Comparison of ENCODE assay signal across 26 cellular contexts in genomic region chr4:41879552-41879951, GRCh38.
"Had no signal": no experiment of that assay in that cellular context is flagged by ENCODE, and none has a peak within 500 bp of the region (broad histone marks: within the 10 kb centered on the region; RNA-seq: fewer than 3 reads in every experiment).

No MANE protein-coding gene starts in this region.

- H3K36me3 Mint-ChIP-seq: activated naive CD8-positive, alpha-beta T cell had no signal

- DNase-seq: activated CD4-positive, alpha-beta memory T cell treated with anti-CD3 and anti-CD28 coated beads, Interleukin-2, amount 10 ng/mL, durations not matched to agents 7 days and 5 days; activated CD4-positive, alpha-beta T cell treated with anti-CD3 and anti-CD28 coated beads for 4 hours; activated gamma-delta T cell; activated naive CD4-positive, alpha-beta T cell treated with anti-CD3 and anti-CD28 coated beads for 36 hours; activated T-cell treated with anti-CD3 and anti-CD28 coated beads for 4 hours; amygdala; brain microvascular endothelial cell; Karpas-422; NCI-H146; NCI-H1930; NCI-H2171; NCI-H226; NCI-H526; NCI-H774; NK-92 treated with Interleukin-12 subunit alpha and Interleukin-12 subunit beta, amount 100 ng/mL, for 24 hours; OCI-M1; RPMI8226; SJCRH30 had no signal

- H3K36me3 ChIP-seq: brain microvascular endothelial cell, cardiac muscle cell, SJCRH30 had no signal

- H3K4me3 Mint-ChIP-seq: activated CD4-positive, alpha-beta memory T cell treated with anti-CD3 and anti-CD28 coated beads, Interleukin-2, amount 10 ng/mL, durations not matched to agents 7 days and 5 days; activated naive CD4-positive, alpha-beta T cell treated with anti-CD3 and anti-CD28 coated beads for 36 hours; activated naive CD8-positive, alpha-beta T cell; activated T-helper 17 cell treated with anti-CD3 and anti-CD28 coated beads, Interleukin-2, amount 50 U/mL, for 72 hours; T-helper 1 cell treated with Interleukin-12 subunit alpha and Interleukin-12 subunit beta and Interleukin-4 antibody, amounts not matched to agents 30 μg/mL and 1 μg/mL, for 36 hours had no signal

- H3K27me3 ChIP-seq: SJCRH30 had no signal

- H3K9me3 Mint-ChIP-seq: activated CD4-positive, alpha-beta memory T cell treated with anti-CD3 and anti-CD28 coated beads, Interleukin-2, amount 10 ng/mL, durations not matched to agents 7 days and 5 days; activated naive CD4-positive, alpha-beta T cell treated with anti-CD3 and anti-CD28 coated beads for 36 hours; activated T-helper 17 cell treated with anti-CD3 and anti-CD28 coated beads, Interleukin-2, amount 50 U/mL, for 72 hours; T-helper 1 cell treated with Interleukin-12 subunit alpha and Interleukin-12 subunit beta and Interleukin-4 antibody, amounts not matched to agents 30 μg/mL and 1 μg/mL, for 36 hours had no signal

- H3K27ac Mint-ChIP-seq: activated CD4-positive, alpha-beta memory T cell treated with anti-CD3 and anti-CD28 coated beads, Interleukin-2, amount 10 ng/mL, durations not matched to agents 7 days and 5 days; activated naive CD4-positive, alpha-beta T cell treated with anti-CD3 and anti-CD28 coated beads for 36 hours; activated naive CD8-positive, alpha-beta T cell; activated T-helper 17 cell treated with anti-CD3 and anti-CD28 coated beads, Interleukin-2, amount 50 U/mL, for 72 hours; T-helper 1 cell treated with Interleukin-12 subunit alpha and Interleukin-12 subunit beta and Interleukin-4 antibody, amounts not matched to agents 30 μg/mL and 1 μg/mL, for 36 hours had no signal

- H3K4me3 ChIP-seq: cardiac muscle cell, K562, SJCRH30 had no signal

- H3K27ac ChIP-seq: brain microvascular endothelial cell, cardiac muscle cell, SJCRH30 had no signal

- ATAC-seq: activated CD4-positive, CD25-positive, alpha-beta regulatory T cell treated with anti-CD3 and anti-CD28 coated beads, Interleukin-2, amount 50 U/mL, for 24 hours; activated T-helper 17 cell treated with anti-CD3 and anti-CD28 coated beads, Interleukin-2, amount 50 U/mL, for 72 hours; K562; Panc1; Right ventricle myocardium inferior had no signal

- H3K9me3 ChIP-seq: SJCRH30 had no signal
